ENCODE assay signal across 10 cellular contexts in genomic region chr12:42235426-42235825, GRCh38. TPM values are rescaled to one million over a fixed set of nuclear protein-coding genes. Genes with fewer than 3 reads are reported as not detected.
DNase-seq lines count a peak whose midpoint lies in the region; ATAC-seq and TF ChIP-seq lines count a peak whose summit lies in the region.
"Had no signal": no experiment of that assay in that cellular context is flagged by ENCODE, and none has a peak within 500 bp of the region (broad histone marks: within the 10 kb centered on the region; RNA-seq: fewer than 3 reads in every experiment).

No MANE protein-coding gene starts in this region.

- POLR2A ChIA-PET in activated CD4-positive, alpha-beta T cell treated with anti-CD3 and anti-CD28 coated beads, Interleukin-2, amount 10 ng/mL, durations not matched to agents 7 days and 5 days (lab: Charles Lee): no interaction called here

- intact Hi-C loops in spleen (cut with DNase I; ENCODE audit: low total_unique reads): loop anchor here (10.0 kb wide), 1 partner anchor 91 kb away; the partner anchor contains the start of gene GXYLT1

- H3K9me3 ChIP-seq in GM23248 (ENCODE audit: low read depth) (no peaks in the 10 kb centered on the region), right atrium auricular region (no peaks in the 10 kb centered on the region), spleen (no peaks in the 10 kb centered on the region)

- peak overlapping the region; percentile 88 for H3K9ac ChIP-seq in GM23248

- no peaks in the 10 kb centered on the region for H3K9me2 ChIP-seq in GM23248 (ENCODE audit: insufficient read depth)

- H3K27me3 ChIP-seq in GM23248 (replicated peaks; ENCODE audit: insufficient read depth) (no peaks in the 10 kb centered on the region), right atrium auricular region (no peaks in the 10 kb centered on the region), spleen (replicated peaks in 1 of 7) (no peaks in the 10 kb centered on the region)

- no peaks in the 10 kb centered on the region for H3K9me3 Mint-ChIP-seq in activated naive CD8-positive, alpha-beta T cell (ENCODE audit: low read depth)
- no peaks in the 10 kb centered on the region for H3K9me3 Mint-ChIP-seq in activated CD4-positive, alpha-beta T cell treated with anti-CD3 and anti-CD28 coated beads, Interleukin-2, amount 10 ng/mL, durations not matched to agents 7 days and 5 days

- no peaks in the 10 kb centered on the region for H3K27me3 Mint-ChIP-seq in activated naive CD8-positive, alpha-beta T cell
- H3K27me3 Mint-ChIP-seq in activated CD4-positive, alpha-beta T cell treated with anti-CD3 and anti-CD28 coated beads, Interleukin-2, amount 10 ng/mL, durations not matched to agents 7 days and 5 days: no peaks in the 10 kb centered on the region

- DNase-seq in GM23248: no peak
- DNase-seq in right atrium auricular region (ENCODE audit: low spot score): no peak
- DNase-seq in spleen: no peak
- DNase-seq in activated CD4-positive, alpha-beta T cell treated with anti-CD3 and anti-CD28 coated beads, Interleukin-2, amount 10 ng/mL, durations not matched to agents 7 days and 5 days: no peak
- DNase-seq in ACHN: no peak
- no peak for DNase-seq in NCI-H2227 (lab: John Stamatoyannopoulos, UW; ENCODE audit: unreplicated experiment)
- DNase-seq: activated CD4-positive, CD25-positive, alpha-beta regulatory T cell; NCI-H526 treated with DMSO at 0.1 percent for 48 hours had no signal

- H3K4me1 ChIP-seq in GM23248 (ENCODE audit: insufficient read depth) (peaks cover 37% of the 10 kb centered on the region), right atrium auricular region (peaks cover 0 to 49% of the 10 kb centered on the region in 2 donors), spleen (peaks cover 19 to 79% (median 62%) of the 10 kb centered on the region in 6 donors)

- H4K20me1 ChIP-seq in GM23248 (ENCODE audit: insufficient read depth): no peaks in the 10 kb centered on the region

- H3K4me2 ChIP-seq in GM23248 (ENCODE audit: unreplicated experiment): peak overlapping the region; percentile 99

- H3F3A ChIP-seq in GM23248 (ENCODE audit: insufficient read depth): no peaks in the 10 kb centered on the region; the same call in 1 of the 2 replicates

- H3K36me3 ChIP-seq in GM23248 (ENCODE audit: low read depth): no peaks in the 10 kb centered on the region; the same call in 1 of the 2 replicates
- H3K36me3 ChIP-seq in right atrium auricular region: no peaks in the 10 kb centered on the region
- peaks cover 0 to 28% (median 4%) of the 10 kb centered on the region in 6 donors for H3K36me3 ChIP-seq in spleen

- TF ChIP-seq POLR2A in spleen (IDR thresholded peaks at IDR 0.05): no peak

- peak overlapping the region; percentile 74 for H3K4me3 Mint-ChIP-seq in activated naive CD8-positive, alpha-beta T cell
- no peak overlapping the region for H3K4me3 Mint-ChIP-seq in activated CD4-positive, alpha-beta T cell treated with anti-CD3 and anti-CD28 coated beads, Interleukin-2, amount 10 ng/mL, durations not matched to agents 7 days and 5 days

- peaks cover 70% of the 10 kb centered on the region for H3K79me2 ChIP-seq in GM23248 (ENCODE audit: insufficient read depth)

- CTCF ChIA-PET in activated CD4-positive, alpha-beta T cell treated with anti-CD3 and anti-CD28 coated beads, Interleukin-2, amount 10 ng/mL, durations not matched to agents 7 days and 5 days (lab: Charles Lee): interaction anchor here (0.9 kb wide), 1 partner anchor 68 kb away, joined by 3 read pairs; no protein-coding TSS in a partner anchor

- H2AFZ ChIP-seq in GM23248: no peak overlapping the region

- H3K27ac Mint-ChIP-seq in activated naive CD8-positive, alpha-beta T cell: no peak overlapping the region
- no peak overlapping the region for H3K27ac Mint-ChIP-seq in activated CD4-positive, alpha-beta T cell treated with anti-CD3 and anti-CD28 coated beads, Interleukin-2, amount 10 ng/mL, durations not matched to agents 7 days and 5 days

- H3K4me3 ChIP-seq in GM23248 (peak overlapping the region; percentile 91), right atrium auricular region (peak overlapping the region; percentile 70 to 82), spleen (peak overlapping the region in 2 of 8 donors; percentile 32 to 77)

- in situ Hi-C loops in GM23248 (cut with MboI): no loop called here
- in situ Hi-C loops in ACHN (cut with HindIII; ENCODE audit: low pct_ligation_motif_present, low pct_unique_long_range_greater_than_20kb, low sequenced_read_pairs): loop anchor here (10.0 kb wide), 1 partner anchor 69 kb away; no protein-coding TSS in a partner anchor

- peaks cover 63% of the 10 kb centered on the region for H3K4me1 Mint-ChIP-seq in activated naive CD8-positive, alpha-beta T cell (ENCODE audit: low read depth)
- peaks cover 52% of the 10 kb centered on the region for H3K4me1 Mint-ChIP-seq in activated CD4-positive, alpha-beta T cell treated with anti-CD3 and anti-CD28 coated beads, Interleukin-2, amount 10 ng/mL, durations not matched to agents 7 days and 5 days

- H3K27ac ChIP-seq in GM23248 (peak overlapping the region; percentile 46), right atrium auricular region (peak overlapping the region; percentile 92 to 96), spleen (peak overlapping the region in 7 of 8 donors; percentile 11 to 98 (median 68))

- TF ChIP-seq CTCF in right atrium auricular region (IDR thresholded peaks at IDR 0.05) (no peak), spleen (IDR thresholded peaks at IDR 0.05 in 8 of 11, conservative IDR thresholded peaks at IDR 0.05 in 3 of 11) (no peak)

- peaks cover 7% of the 10 kb centered on the region for H3K36me3 Mint-ChIP-seq in activated naive CD8-positive, alpha-beta T cell
- H3K36me3 Mint-ChIP-seq in activated CD4-positive, alpha-beta T cell treated with anti-CD3 and anti-CD28 coated beads, Interleukin-2, amount 10 ng/mL, durations not matched to agents 7 days and 5 days (ENCODE audit: low read depth): peaks cover 37% of the 10 kb centered on the region

- 6 to 9% methylated on average over 1 of the region's 1 CpG for WGBS in GM23248 (ENCODE audit: low coverage in 1 of 2, low lambda C conversion rate in 2 of 2, missing lambda C conversion rate in 2 of 2), 2 experiments
- WGBS in spleen, 5 donors: 0 to 6% (median 3%) methylated on average over 1 of the region's 1 CpG

- no peak for ATAC-seq in HG03469 (IDR thresholded peaks at IDR 0.05; ENCODE audit: unreplicated experiment)

RNA-seq across cellular contexts. Expression of gene YAF2, which starts 2.6 kb away (rescaled TPM):
- total RNA-seq in GM23248 (2014; rRNA removed; shearing (Covaris generic)): 17.0 and 28.1 TPM in 2 replicates
- polyA plus RNA-seq in GM23248 (2016; fragmentation: Nextera tagmentation; extraction: Ambion mirVana) (21.0 and 26.5 TPM in 2 replicates), spleen (10 to 100 TPM; 15.9 to 18.6 (median 18.0) TPM)
- total RNA-seq in right atrium auricular region (10 to 100 TPM; 54.3 to 63.2 TPM), spleen (10 to 100 TPM; 37.4 to 83.7 (median 52.9) TPM)
- 10 to 100 TPM; 34.0 to 36.8 TPM for total RNA-seq in activated CD4-positive, alpha-beta T cell treated with anti-CD3 and anti-CD28 coated beads, Interleukin-2, amount 10 ng/mL, durations not matched to agents 7 days and 5 days
